ENCODE assay signal across 24 cellular contexts in the genomic region with DNA sequence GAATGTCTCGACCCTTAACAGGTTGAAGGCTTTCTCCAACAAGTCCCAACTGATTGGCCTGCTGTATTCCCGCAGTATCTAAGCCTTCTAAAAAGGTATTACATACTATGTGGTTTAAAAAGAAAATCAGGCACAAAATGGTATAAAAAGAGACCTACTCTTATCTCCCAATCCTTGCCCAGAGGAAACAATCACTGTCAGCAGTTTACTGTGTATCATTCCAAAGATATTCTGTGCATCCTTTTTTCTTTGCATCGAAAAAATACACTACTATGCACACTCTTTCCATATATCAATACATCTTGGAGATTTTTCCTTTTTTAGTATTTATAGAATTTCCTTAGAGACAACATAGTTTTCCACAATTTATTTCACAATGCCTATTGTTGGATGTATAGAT.
"Had no signal": no experiment of that assay in that cellular context is flagged by ENCODE, and none has a peak within 500 bp of the region (broad histone marks: within the 10 kb centered on the region; RNA-seq: fewer than 3 reads in every experiment).

No MANE protein-coding gene starts in this region.

- H3K36me3 ChIP-seq: left lung, lower lobe of right lung, neural progenitor cell, neutrophil, ovary, right atrium auricular region, spleen, upper lobe of right lung had no signal

- H3K4me2 ChIP-seq: neural progenitor cell had no signal

- H3K27ac ChIP-seq: left lung, lower lobe of right lung, neural progenitor cell, neutrophil, ovary, right atrium auricular region, skin epidermis, spleen, upper lobe of right lung had no signal

- DNase-seq: hypothalamus; immature natural killer cell; kidney; left colon; left lung; lower lobe of right lung; mammary epithelial cell; mesenchymal stem cell; naive B cell; natural killer cell; nephron progenitor cell; occipital lobe; ovary; spleen; stimulated activated CD4-positive, alpha-beta T cell treated with anti-CD3 and anti-CD28 coated beads, Interleukin-4, amount 100 ng/mL, for 24 hours; stimulated activated naive CD4-positive, alpha-beta T cell; trophoblast cell; upper lobe of right lung had no signal

- H3K4me1 ChIP-seq: spleen, upper lobe of right lung had no signal

- H3K9ac ChIP-seq: neural progenitor cell had no signal

- H3K9me3 ChIP-seq: lower lobe of right lung, neutrophil, ovary, right atrium auricular region, spleen, upper lobe of right lung had no signal

- ATAC-seq: left colon, left lung, lower lobe of right lung, natural killer cell, sciatic nerve, upper lobe of right lung had no signal

- H3K27me3 ChIP-seq: left lung, neural progenitor cell, neutrophil, ovary, right atrium auricular region, spleen, upper lobe of right lung had no signal

- H2AFZ ChIP-seq: neural progenitor cell had no signal

- H3K4me3 ChIP-seq: left lung, lower lobe of right lung, neural progenitor cell, ovary, right atrium auricular region, skin epidermis, spleen, upper lobe of right lung had no signal

- FAIRE-seq: islet of Langerhans, kidney had no signal
